Comparison of ENCODE assay signal across 8 cellular contexts in the genomic region with DNA sequence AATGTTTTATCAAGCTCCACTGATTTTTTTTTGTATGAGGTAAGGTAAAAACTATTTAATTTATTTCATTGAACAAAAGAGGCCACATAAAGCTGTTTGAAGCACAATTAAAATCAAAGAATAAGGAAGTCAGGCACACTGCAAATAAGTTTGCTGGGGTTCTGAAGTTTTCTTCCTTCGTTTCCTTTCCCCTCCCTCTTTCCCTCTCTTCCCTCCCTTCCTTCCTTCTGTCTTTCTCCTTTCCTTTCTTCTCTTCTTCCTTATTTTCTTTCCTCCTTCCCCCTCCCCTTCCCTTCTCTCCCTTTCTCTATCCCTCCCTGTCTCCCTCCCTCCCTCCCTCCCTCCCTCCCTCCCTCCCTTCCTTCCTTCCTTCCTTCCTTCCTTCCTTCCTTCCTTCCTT.
"Had no signal": no experiment of that assay in that cellular context is flagged by ENCODE, and none has a peak within 500 bp of the region (broad histone marks: within the 10 kb centered on the region; RNA-seq: fewer than 3 reads in every experiment).

No MANE protein-coding gene starts in this region.

- DNase-seq: GM23248, GOT3, H7, Kasumi-1, KG1 had no signal

- ATAC-seq: HCT116 had no signal

- H3K27ac ChIP-seq: GM23248 had no signal

- H3K9ac ChIP-seq: GM23248 had no signal

- H3K4me3 ChIP-seq: GM23248, HAP-1 had no signal

- H3K9me3 ChIP-seq: HAP-1 had no signal

- H3K36me3 ChIP-seq: HAP-1 had no signal

- H2AFZ ChIP-seq: GM23248 had no signal

- FAIRE-seq: HTR-8/SVneo had no signal
